In the genomic region with DNA sequence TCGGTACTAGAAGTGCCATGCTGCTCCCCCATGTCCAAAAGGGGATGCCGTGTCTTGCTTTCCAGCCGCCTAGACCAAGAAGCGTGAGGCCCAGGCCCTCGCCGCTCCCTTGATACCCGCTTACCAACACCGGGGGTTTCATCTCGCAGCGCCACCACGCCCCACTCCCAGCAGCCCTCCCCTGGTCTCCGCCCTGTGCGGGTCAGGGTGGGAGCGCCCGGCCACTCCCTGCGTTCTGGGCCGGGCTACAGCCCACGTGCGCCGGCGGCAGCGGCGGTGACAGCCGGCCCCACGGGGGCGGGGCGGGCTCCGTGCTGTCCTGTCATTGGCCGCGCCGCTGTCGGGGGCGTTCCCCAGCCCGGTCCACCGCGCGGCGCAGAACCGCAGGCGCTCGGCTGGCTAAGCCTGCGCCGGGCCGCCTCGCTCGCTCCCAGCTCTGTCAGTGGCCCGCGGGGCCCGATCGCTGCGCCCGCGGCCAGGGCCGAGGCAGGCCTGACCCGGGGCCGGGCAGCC, we compare ENCODE assay signal across 8 cellular contexts. TPM values are rescaled to one million over a fixed set of nuclear protein-coding genes. Genes with fewer than 3 reads are reported as not detected.
DNase-seq lines count a peak whose midpoint lies in the region; ATAC-seq, FAIRE-seq and TF ChIP-seq lines count a peak whose summit lies in the region.

A gene with protein sequence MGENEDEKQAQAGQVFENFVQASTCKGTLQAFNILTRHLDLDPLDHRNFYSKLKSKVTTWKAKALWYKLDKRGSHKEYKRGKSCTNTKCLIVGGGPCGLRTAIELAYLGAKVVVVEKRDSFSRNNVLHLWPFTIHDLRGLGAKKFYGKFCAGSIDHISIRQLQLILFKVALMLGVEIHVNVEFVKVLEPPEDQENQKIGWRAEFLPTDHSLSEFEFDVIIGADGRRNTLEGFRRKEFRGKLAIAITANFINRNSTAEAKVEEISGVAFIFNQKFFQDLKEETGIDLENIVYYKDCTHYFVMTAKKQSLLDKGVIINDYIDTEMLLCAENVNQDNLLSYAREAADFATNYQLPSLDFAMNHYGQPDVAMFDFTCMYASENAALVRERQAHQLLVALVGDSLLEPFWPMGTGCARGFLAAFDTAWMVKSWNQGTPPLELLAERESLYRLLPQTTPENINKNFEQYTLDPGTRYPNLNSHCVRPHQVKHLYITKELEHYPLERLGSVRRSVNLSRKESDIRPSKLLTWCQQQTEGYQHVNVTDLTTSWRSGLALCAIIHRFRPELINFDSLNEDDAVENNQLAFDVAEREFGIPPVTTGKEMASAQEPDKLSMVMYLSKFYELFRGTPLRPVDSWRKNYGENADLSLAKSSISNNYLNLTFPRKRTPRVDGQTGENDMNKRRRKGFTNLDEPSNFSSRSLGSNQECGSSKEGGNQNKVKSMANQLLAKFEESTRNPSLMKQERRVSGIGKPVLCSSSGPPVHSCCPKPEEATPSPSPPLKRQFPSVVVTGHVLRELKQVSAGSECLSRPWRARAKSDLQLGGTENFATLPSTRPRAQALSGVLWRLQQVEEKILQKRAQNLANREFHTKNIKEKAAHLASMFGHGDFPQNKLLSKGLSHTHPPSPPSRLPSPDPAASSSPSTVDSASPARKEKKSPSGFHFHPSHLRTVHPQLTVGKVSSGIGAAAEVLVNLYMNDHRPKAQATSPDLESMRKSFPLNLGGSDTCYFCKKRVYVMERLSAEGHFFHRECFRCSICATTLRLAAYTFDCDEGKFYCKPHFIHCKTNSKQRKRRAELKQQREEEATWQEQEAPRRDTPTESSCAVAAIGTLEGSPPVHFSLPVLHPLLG (plus strand): TSS at position 390 of the 513 bp plus-strand sequence. CDS start 51,566 bp downstream, outside the sequence.

- peaks cover 38% of the 10 kb centered on the region for H4K20me1 ChIP-seq in astrocyte (ENCODE audit: insufficient read depth, low read length)

- peak within 1 kb of the TSS; percentile 86 for H3K27ac Mint-ChIP-seq in astrocyte (ENCODE audit: unreplicated experiment)

- WGBS in right cardiac atrium: under 1% methylated on average over 56 of the region's 56 CpGs

- intact Hi-C loops in right cardiac atrium (cut with DNase I): loop anchor here in 2 of 4 donors (5.0 to 10.0 kb wide), 2 partner anchors 67 to 135 kb away; no protein-coding TSS in a partner anchor
- intact Hi-C loops in uterus (cut with DNase I; ENCODE audit: low total_unique reads): no loop called here

- H3K79me2 ChIP-seq in astrocyte (ENCODE audit: insufficient read depth, low read length): peaks cover 47% of the 10 kb centered on the region

- H3K36me3 ChIP-seq in astrocyte (ENCODE audit: insufficient read depth, low read length) (peaks cover 14% of the 10 kb centered on the region), rectal smooth muscle tissue (ENCODE audit: control insufficient read depth, insufficient read depth, low read length) (no peaks in the 10 kb centered on the region), uterus (no peaks in the 10 kb centered on the region)

- TF ChIP-seq CTCF in astrocyte (IDR thresholded peaks at IDR 0.05; ENCODE audit: insufficient read depth, low read depth, low read length): no peak
- peak in 1 of 4 experiments; percentile 8 for TF ChIP-seq CTCF in uterus (IDR thresholded peaks at IDR 0.05)

- peak within 1 kb of the TSS; percentile 72 for H2AFZ ChIP-seq in astrocyte (ENCODE audit: low read depth, low read length)

- peaks cover 2% of the 10 kb centered on the region for H3K27me3 Mint-ChIP-seq in astrocyte (ENCODE audit: low read depth, unreplicated experiment)

- H3K9me3 ChIP-seq in astrocyte (ENCODE audit: insufficient read depth, low read depth, low read length) (no peaks in the 10 kb centered on the region), right cardiac atrium (ENCODE audit: control insufficient read depth, low read length) (no peaks in the 10 kb centered on the region), uterus (no peaks in the 10 kb centered on the region)

- peaks cover 40% of the 10 kb centered on the region for H3K4me1 ChIP-seq in astrocyte (ENCODE audit: insufficient read depth, low read length)
- H3K4me1 ChIP-seq in right cardiac atrium (ENCODE audit: control insufficient read depth, insufficient read depth, low read length): peaks cover 16% of the 10 kb centered on the region
- H3K4me1 ChIP-seq in rectal smooth muscle tissue (ENCODE audit: control insufficient read depth, insufficient read depth, low read length): peaks cover 21% of the 10 kb centered on the region
- H3K4me1 ChIP-seq in uterus: no peaks in the 10 kb centered on the region

- peak; percentile 76 to 91 for TF ChIP-seq POLR2A in uterus (IDR thresholded peaks at IDR 0.05)

- H3K27me3 ChIP-seq in astrocyte (ENCODE audit: insufficient read depth, low read length) (no peaks in the 10 kb centered on the region), right cardiac atrium (ENCODE audit: control insufficient read depth, insufficient read depth) (no peaks in the 10 kb centered on the region), rectal smooth muscle tissue (ENCODE audit: control insufficient read depth, insufficient read depth, low read length) (no peaks in the 10 kb centered on the region), uterus (no peaks in the 10 kb centered on the region)

- DNase-seq in NCI-H1694 treated with DMSO at 0.1 percent for 48 hours (lab: John Stamatoyannopoulos, UW): peak; percentile 30
- DNase-seq in T-helper 22 cell (ENCODE audit: low read depth): peak; percentile 81
- DNase-seq in astrocyte (ENCODE audit: low read depth): peak; percentile 75
- DNase-seq in right cardiac atrium: peak; percentile 93 to 97 (median 96)
- DNase-seq in uterus: peak; percentile 84 to 90

- H3K4me3 ChIP-seq in astrocyte (ENCODE audit: insufficient read depth, low read depth, low read length): peak within 1 kb of the TSS; percentile 81
- peak within 1 kb of the TSS; percentile 87 for H3K4me3 ChIP-seq in right cardiac atrium (ENCODE audit: low read length)
- H3K4me3 ChIP-seq in rectal smooth muscle tissue (ENCODE audit: low read length): peak within 1 kb of the TSS; percentile 96
- H3K4me3 ChIP-seq in uterus: peak within 1 kb of the TSS; percentile 76 to 85

- peak within 1 kb of the TSS; percentile 98 for H3K4me2 ChIP-seq in astrocyte (ENCODE audit: low read length)

- H3K9me3 Mint-ChIP-seq in astrocyte (ENCODE audit: unreplicated experiment): no peaks in the 10 kb centered on the region

- peak within 1 kb of the TSS; percentile 97 for H3K4me3 Mint-ChIP-seq in astrocyte (ENCODE audit: unreplicated experiment)

- H3K4me1 Mint-ChIP-seq in astrocyte (ENCODE audit: low read depth, unreplicated experiment): peaks cover 46% of the 10 kb centered on the region

- FAIRE-seq in astrocyte (lab: Jason Lieb, UNC): no peak

- peaks cover 20% of the 10 kb centered on the region for H3K36me3 Mint-ChIP-seq in astrocyte (ENCODE audit: low read depth, unreplicated experiment)

- peak within 1 kb of the TSS; percentile 84 for H3K27ac ChIP-seq in astrocyte (ENCODE audit: low read depth, low read length)
- H3K27ac ChIP-seq in right cardiac atrium (ENCODE audit: low read length): peak within 1 kb of the TSS; percentile 31
- H3K27ac ChIP-seq in rectal smooth muscle tissue (ENCODE audit: low read depth, low read length): peak within 1 kb of the TSS; percentile 91
- H3K27ac ChIP-seq in uterus: peak within 1 kb of the TSS; percentile 89 to 91

- peak within 1 kb of the TSS; percentile 95 for H3K9ac ChIP-seq in astrocyte (ENCODE audit: low read length)
- H3K9ac ChIP-seq in rectal smooth muscle tissue (ENCODE audit: low read length): peak within 1 kb of the TSS; percentile 95

- ATAC-seq in GM18498 (IDR thresholded peaks at IDR 0.05; ENCODE audit: unreplicated experiment): peak; percentile 99
- peak; percentile 98 for ATAC-seq in HG02884 (IDR thresholded peaks at IDR 0.05; ENCODE audit: unreplicated experiment)
- ATAC-seq in right cardiac atrium: peak; percentile 97 to 98

RNA-seq across cellular contexts. Expression of the gene that starts here (rescaled TPM):
- total RNA-seq in astrocyte (357 and 471 TPM in 2 replicates), right cardiac atrium (100 to 1,000 TPM in 1 of 4 donors, 10 to 100 TPM in 3; 92.1 to 115 (median 95.1) TPM), uterus (100 to 1,000 TPM in 1 of 4 donors, 10 to 100 TPM in 3; 29.6 to 139 (median 53.1) TPM)
- 62.9 TPM for polyA plus RNA-seq in right cardiac atrium

Comparison
In these comparisons a context has a peak if more than half of its experiments do, and no peak if none do; other contexts are left out.
1. Peak in every context shown above with its lines: DNase-seq, ATAC-seq, H3K4me3 ChIP-seq and H3K27ac ChIP-seq.
2. DNase-seq: peak in every context shown above with its lines; median percentile 96 in right cardiac atrium; 87 in uterus; 81 in T-helper 22 cell; 75 in astrocyte; 30 in NCI-H1694 treated with DMSO at 0.1 percent for 48 hours.
3. H3K27ac ChIP-seq: peak in every context shown above with its lines; median percentile 91 in rectal smooth muscle tissue; 90 in uterus; 84 in astrocyte; 31 in right cardiac atrium.